In genomic region chr2:224930124-224930523, GRCh38 we compare ENCODE assay signal across 15 cellular contexts.
DNase-seq lines count a peak whose midpoint lies in the region; ATAC-seq, FAIRE-seq and TF ChIP-seq lines count a peak whose summit lies in the region.
"Had no signal": no experiment of that assay in that cellular context is flagged by ENCODE, and none has a peak within 500 bp of the region (broad histone marks: within the 10 kb centered on the region; RNA-seq: fewer than 3 reads in every experiment).

No MANE protein-coding gene starts in this region.

- POLR2A ChIA-PET in activated CD8-positive, alpha-beta T cell treated with anti-CD3 and anti-CD28 coated beads, Interleukin-2, amount 10 ng/mL, durations not matched to agents 7 days and 5 days (lab: Charles Lee), result interaction anchor here (0.9 to 7.1 kb wide), 3 partner anchors 8 to 23 kb away, joined by 4 to 221 read pairs (median 4); no protein-coding TSS in a partner anchor

- H3K27me3 Mint-ChIP-seq in activated CD8-positive, alpha-beta memory T cell treated with anti-CD3 and anti-CD28 coated beads, Interleukin-2, amount 10 ng/mL, durations not matched to agents 7 days and 5 days, result no peaks in the 10 kb centered on the region
- H3K27me3 Mint-ChIP-seq in activated CD8-positive, alpha-beta T cell treated with anti-CD3 and anti-CD28 coated beads, Interleukin-2, amount 10 ng/mL, durations not matched to agents 7 days and 5 days (ENCODE audit: low read depth), result no peaks in the 10 kb centered on the region
- no peaks in the 10 kb centered on the region for H3K27me3 Mint-ChIP-seq in osteocyte (ENCODE audit: unreplicated experiment)

- H3K36me3 Mint-ChIP-seq in activated CD8-positive, alpha-beta memory T cell treated with anti-CD3 and anti-CD28 coated beads, Interleukin-2, amount 10 ng/mL, durations not matched to agents 7 days and 5 days, result peaks cover 80% of the 10 kb centered on the region
- H3K36me3 Mint-ChIP-seq in activated CD8-positive, alpha-beta T cell treated with anti-CD3 and anti-CD28 coated beads, Interleukin-2, amount 10 ng/mL, durations not matched to agents 7 days and 5 days (ENCODE audit: low read depth), result peaks cover 97% of the 10 kb centered on the region
- H3K36me3 Mint-ChIP-seq in osteocyte (ENCODE audit: unreplicated experiment), result peaks cover 3% of the 10 kb centered on the region

- CTCF ChIA-PET in activated CD8-positive, alpha-beta memory T cell treated with anti-CD3 and anti-CD28 coated beads, Interleukin-2, amount 10 ng/mL, durations not matched to agents 7 days and 5 days (lab: Charles Lee), result interaction anchor here (0.7 to 11.0 kb wide), 7 partner anchors 9 to 72 kb away, joined by 3 to 132 read pairs (median 3); no protein-coding TSS in a partner anchor
- CTCF ChIA-PET in activated CD8-positive, alpha-beta T cell treated with anti-CD3 and anti-CD28 coated beads, Interleukin-2, amount 10 ng/mL, durations not matched to agents 7 days and 5 days (lab: Charles Lee), result interaction anchor here (1.0 to 9.0 kb wide), 7 partner anchors 14 to 123 kb away, joined by 4 to 137 read pairs (median 5); no protein-coding TSS in a partner anchor

- H3K27ac Mint-ChIP-seq in activated CD8-positive, alpha-beta memory T cell treated with anti-CD3 and anti-CD28 coated beads, Interleukin-2, amount 10 ng/mL, durations not matched to agents 7 days and 5 days, result peak overlapping the region; percentile 94
- H3K27ac Mint-ChIP-seq in activated CD8-positive, alpha-beta T cell treated with anti-CD3 and anti-CD28 coated beads, Interleukin-2, amount 10 ng/mL, durations not matched to agents 7 days and 5 days, result peak overlapping the region; percentile 100
- no peak overlapping the region for H3K27ac Mint-ChIP-seq in osteocyte (ENCODE audit: unreplicated experiment)

- H3K9me3 Mint-ChIP-seq in activated CD8-positive, alpha-beta memory T cell treated with anti-CD3 and anti-CD28 coated beads, Interleukin-2, amount 10 ng/mL, durations not matched to agents 7 days and 5 days (ENCODE audit: low read depth), result no peaks in the 10 kb centered on the region
- H3K9me3 Mint-ChIP-seq in activated CD8-positive, alpha-beta T cell treated with anti-CD3 and anti-CD28 coated beads, Interleukin-2, amount 10 ng/mL, durations not matched to agents 7 days and 5 days (ENCODE audit: insufficient read depth), result no peaks in the 10 kb centered on the region
- H3K9me3 Mint-ChIP-seq in osteocyte (ENCODE audit: unreplicated experiment), result no peaks in the 10 kb centered on the region
- H3K9me3 Mint-ChIP-seq: nephron had no signal

- peak overlapping the region; percentile 55 for H3K4me3 Mint-ChIP-seq in activated CD8-positive, alpha-beta memory T cell treated with anti-CD3 and anti-CD28 coated beads, Interleukin-2, amount 10 ng/mL, durations not matched to agents 7 days and 5 days
- peak overlapping the region; percentile 72 for H3K4me3 Mint-ChIP-seq in activated CD8-positive, alpha-beta T cell treated with anti-CD3 and anti-CD28 coated beads, Interleukin-2, amount 10 ng/mL, durations not matched to agents 7 days and 5 days
- no peak overlapping the region for H3K4me3 Mint-ChIP-seq in osteocyte (ENCODE audit: unreplicated experiment)
- H3K4me3 Mint-ChIP-seq: nephron had no signal

- no peak for FAIRE-seq in small intestine (lab: Jason Lieb, UNC)

- peak; percentile 85 for DNase-seq in activated CD8-positive, alpha-beta memory T cell treated with anti-CD3 and anti-CD28 coated beads, Interleukin-2, amount 10 ng/mL, durations not matched to agents 7 days and 5 days
- no peak for DNase-seq in activated CD8-positive, alpha-beta memory T cell treated with anti-CD3 and anti-CD28 coated beads, Interleukin-2, amount 50 U/mL, for 48 hours
- DNase-seq in MV-4-11 (lab: John Stamatoyannopoulos, UW) (peak; percentile 89), small intestine (peak; percentile 47), osteocyte (ENCODE audit: extremely low spot score, unreplicated experiment) (no peak), OCI-M2 (lab: John Stamatoyannopoulos, UW; ENCODE audit: unreplicated experiment) (no peak), right atrium auricular region (ENCODE audit: low spot score) (no peak)
- DNase-seq in activated CD8-positive, alpha-beta T cell treated with anti-CD3 and anti-CD28 coated beads, Interleukin-2, amount 10 ng/mL, durations not matched to agents 7 days and 5 days, result peak; percentile 66
- DNase-seq: amniotic stem cell, DND-41, left colon, NCI-H2171 treated with DMSO at 0.1 percent for 48 hours had no signal

- 50 to 74% (median 55%) methylated on average over 5 of the region's 5 CpGs for WGBS in small intestine, 3 donors

- H3K4me1 ChIP-seq in small intestine (ENCODE audit: control insufficient read depth in 2 of 2, insufficient read depth in 1 of 2, low read depth in 1 of 2, low read length in 1 of 2) (peaks cover 0 to 5% of the 10 kb centered on the region in 2 donors), right atrium auricular region (peaks cover 0 to 39% of the 10 kb centered on the region in 2 donors)

- no peak for TF ChIP-seq CTCF in osteocyte (IDR thresholded peaks at IDR 0.05)
- no peak for TF ChIP-seq CTCF in right atrium auricular region (IDR thresholded peaks at IDR 0.05)

- H3K4me3 ChIP-seq in small intestine (ENCODE audit: low read depth in 1 of 2, low read length in 2 of 2), result no peak overlapping the region
- H3K4me3 ChIP-seq in right atrium auricular region, result no peak overlapping the region

- H3K27me3 ChIP-seq in small intestine (ENCODE audit: control insufficient read depth in 2 of 2, insufficient read depth in 2 of 2, low read length in 2 of 2) (no peaks in the 10 kb centered on the region), right atrium auricular region (no peaks in the 10 kb centered on the region)

- H3K36me3 ChIP-seq in small intestine (ENCODE audit: control insufficient read depth in 2 of 2, insufficient read depth in 2 of 2, low read length in 2 of 2), result no peaks in the 10 kb centered on the region
- H3K36me3 ChIP-seq in right atrium auricular region, result no peaks in the 10 kb centered on the region

- H3K9me3 ChIP-seq in small intestine (ENCODE audit: control insufficient read depth, low read depth), result no peaks in the 10 kb centered on the region
- H3K9me3 ChIP-seq in right atrium auricular region, result no peaks in the 10 kb centered on the region

- H3K27ac ChIP-seq in small intestine (ENCODE audit: low read depth in 1 of 2, low read length in 1 of 2) (peak overlapping the region in 1 of 2 donors; percentile 56), right atrium auricular region (no peak overlapping the region)

- ATAC-seq in activated CD8-positive, alpha-beta memory T cell treated with anti-CD3 and anti-CD28 coated beads, Interleukin-2, amount 10 ng/mL, durations not matched to agents 7 days and 5 days, result peak; percentile 3
- ATAC-seq in activated CD8-positive, alpha-beta T cell treated with anti-CD3 and anti-CD28 coated beads, Interleukin-2, amount 10 ng/mL, durations not matched to agents 7 days and 5 days, result peak; percentile 5
- ATAC-seq: activated CD4-positive, CD25-positive, alpha-beta regulatory T cell treated with anti-CD3 and anti-CD28 coated beads, Interleukin-2, amount 50 U/mL, for 24 hours; Panc1 had no signal

- peaks cover 96% of the 10 kb centered on the region for H3K4me1 Mint-ChIP-seq in activated CD8-positive, alpha-beta memory T cell treated with anti-CD3 and anti-CD28 coated beads, Interleukin-2, amount 10 ng/mL, durations not matched to agents 7 days and 5 days
- peaks cover 99% of the 10 kb centered on the region for H3K4me1 Mint-ChIP-seq in activated CD8-positive, alpha-beta T cell treated with anti-CD3 and anti-CD28 coated beads, Interleukin-2, amount 10 ng/mL, durations not matched to agents 7 days and 5 days (ENCODE audit: low read depth)
- H3K4me1 Mint-ChIP-seq in osteocyte (ENCODE audit: unreplicated experiment), result peaks cover 62% of the 10 kb centered on the region

Comparison
In these comparisons a context has a peak if more than half of its experiments do, and no peak if none do; other contexts are left out.
1. DNase-seq: peak in activated CD8-positive, alpha-beta memory T cell treated with anti-CD3 and anti-CD28 coated beads, Interleukin-2, amount 10 ng/mL, durations not matched to agents 7 days and 5 days (single experiment), MV-4-11 (single experiment), activated CD8-positive, alpha-beta T cell treated with anti-CD3 and anti-CD28 coated beads, Interleukin-2, amount 10 ng/mL, durations not matched to agents 7 days and 5 days (single experiment) and small intestine (single experiment); none in activated CD8-positive, alpha-beta memory T cell treated with anti-CD3 and anti-CD28 coated beads, Interleukin-2, amount 50 U/mL, for 48 hours (single experiment), osteocyte (single experiment), OCI-M2 (single experiment) and right atrium auricular region (single experiment).